In the genomic region with DNA sequence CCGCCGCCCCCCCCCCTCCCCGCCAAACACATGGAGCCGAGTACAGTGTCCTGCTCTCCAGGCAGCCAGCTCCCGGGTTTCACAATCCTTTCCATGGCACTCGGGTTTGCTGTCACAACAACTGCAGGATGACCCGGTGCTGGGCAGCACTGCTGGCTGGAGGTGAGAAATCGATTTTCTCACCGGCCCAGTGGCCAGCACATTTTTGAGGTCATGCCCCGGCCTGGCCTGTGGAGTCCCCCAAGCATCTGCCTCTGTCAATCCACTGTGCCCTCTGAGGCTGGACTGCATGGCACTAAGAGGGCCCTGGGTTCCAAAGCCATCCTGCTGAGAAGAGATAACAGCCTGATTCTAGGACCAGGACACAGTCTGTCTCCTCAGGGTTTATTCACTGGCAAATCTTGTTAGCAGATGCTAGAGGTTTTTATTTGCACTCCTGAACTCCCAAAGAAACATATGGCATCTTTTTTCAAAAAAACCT, we compare ENCODE assay signal across 9 cellular contexts.
DNase-seq lines count a peak whose midpoint lies in the region; ATAC-seq and TF ChIP-seq lines count a peak whose summit lies in the region.
"Had no signal": no experiment of that assay in that cellular context is flagged by ENCODE, and none has a peak within 500 bp of the region (broad histone marks: within the 10 kb centered on the region; RNA-seq: fewer than 3 reads in every experiment).

No MANE protein-coding gene starts in this region.

- intact Hi-C loops in left ventricle myocardium inferior (cut with micrococcal nuclease) (no loop called here), thyroid gland (cut with DNase I) (no loop called here)

- no peaks in the 10 kb centered on the region for H3F3A ChIP-seq in SK-N-SH (replicated peaks; ENCODE audit: insufficient read depth)

- no peak for ATAC-seq in activated CD8-positive, alpha-beta memory T cell treated with anti-CD3 and anti-CD28 coated beads, Interleukin-2, amount 10 ng/mL, durations not matched to agents 7 days and 5 days
- ATAC-seq in GM21786 (IDR thresholded peaks at IDR 0.05; ENCODE audit: unreplicated experiment) (no peak), HG02642 (IDR thresholded peaks at IDR 0.05; ENCODE audit: poor library complexity, unreplicated experiment) (no peak)
- ATAC-seq: K562 had no signal

- H3K27me3 ChIP-seq in SK-N-SH (ENCODE audit: insufficient read depth) (no peaks in the 10 kb centered on the region), left ventricle myocardium inferior (ENCODE audit: low read depth) (no peaks in the 10 kb centered on the region), thyroid gland (no peaks in the 10 kb centered on the region)

- peaks cover 3% of the 10 kb centered on the region for H3K9me3 Mint-ChIP-seq in activated CD8-positive, alpha-beta memory T cell treated with anti-CD3 and anti-CD28 coated beads, Interleukin-2, amount 10 ng/mL, durations not matched to agents 7 days and 5 days (ENCODE audit: low read depth)

- DNase-seq in activated CD8-positive, alpha-beta memory T cell treated with anti-CD3 and anti-CD28 coated beads, Interleukin-2, amount 10 ng/mL, durations not matched to agents 7 days and 5 days = no peak
- no peak for DNase-seq in activated CD8-positive, alpha-beta memory T cell treated with anti-CD3 and anti-CD28 coated beads for 24 hours
- DNase-seq in SK-N-SH (peak; percentile 84), left ventricle myocardium inferior (peak; percentile 42), thyroid gland (peak; percentile 79 to 90), GM19240 (ENCODE audit: insufficient read length, low spot score) (no peak)

- no peak for TF ChIP-seq RAD21 in SK-N-SH (IDR thresholded peaks at IDR 0.05; ENCODE audit: low read length)

- TF ChIP-seq CTCF in SK-N-SH (IDR thresholded peaks at IDR 0.05) = no peak
- no peak for TF ChIP-seq CTCF in left ventricle myocardium inferior (IDR thresholded peaks at IDR 0.05; ENCODE audit: borderline replicate concordance)
- TF ChIP-seq CTCF in thyroid gland (IDR thresholded peaks at IDR 0.05) = no peak

- no peaks in the 10 kb centered on the region for H3K9me3 ChIP-seq in SK-N-SH
- no peaks in the 10 kb centered on the region for H3K9me3 ChIP-seq in left ventricle myocardium inferior (replicated peaks)
- H3K9me3 ChIP-seq in thyroid gland = no peaks in the 10 kb centered on the region

- WGBS in SK-N-SH (ENCODE audit: low lambda C conversion rate) = 39% methylated on average over 6 of the region's 10 CpGs
- WGBS in thyroid gland, 2 donors = 20 to 27% methylated on average over 2 to 6 of the region's 10 CpGs

- POLR2A ChIA-PET in SK-N-SH (lab: Yijun Ruan, JAX) = interaction anchor here (0.9 to 1.1 kb wide), 2 partner anchors 31 to 44 kb away, joined by 3 to 6 read pairs; no protein-coding TSS in a partner anchor

- H4K20me1 ChIP-seq in SK-N-SH (ENCODE audit: insufficient read depth) = no peaks in the 10 kb centered on the region

- CTCF ChIA-PET in activated CD8-positive, alpha-beta memory T cell treated with anti-CD3 and anti-CD28 coated beads, Interleukin-2, amount 10 ng/mL, durations not matched to agents 7 days and 5 days (lab: Charles Lee) = interaction anchor here (1.1 to 6.3 kb wide), 8 partner anchors 8 to 130 kb away, joined by 4 to 48 read pairs (median 8); partner anchors contain the start of gene NFATC2
- CTCF ChIA-PET in SK-N-SH (lab: Yijun Ruan, JAX) = interaction anchor here (0.8 to 4.5 kb wide), 8 partner anchors 21 to 425 kb away, joined by 3 to 27 read pairs (median 4); no protein-coding TSS in a partner anchor

- H3K4me3 Mint-ChIP-seq in activated CD8-positive, alpha-beta memory T cell treated with anti-CD3 and anti-CD28 coated beads, Interleukin-2, amount 10 ng/mL, durations not matched to agents 7 days and 5 days = no peak overlapping the region

- H3K27ac ChIP-seq in SK-N-SH (ENCODE audit: low read depth in 2 of 2, low read length in 1 of 2) (peak overlapping the region; percentile 44 to 93; a peak in 3 of 4 replicates), left ventricle myocardium inferior (replicated peaks) (peak overlapping the region; percentile 43), thyroid gland (peak overlapping the region; percentile 61 to 92 (median 74))

- H3K9ac ChIP-seq in SK-N-SH = no peak overlapping the region

- H3K4me2 ChIP-seq in SK-N-SH = no peak overlapping the region

- peak overlapping the region; percentile 79 for H3K27ac Mint-ChIP-seq in activated CD8-positive, alpha-beta memory T cell treated with anti-CD3 and anti-CD28 coated beads, Interleukin-2, amount 10 ng/mL, durations not matched to agents 7 days and 5 days

- H2AFZ ChIP-seq in SK-N-SH (ENCODE audit: low read depth) = no peak overlapping the region; the same call in 1 of the 2 replicates

- H3K36me3 ChIP-seq in SK-N-SH (replicated peaks in 1 of 2; ENCODE audit: control insufficient read depth in 1 of 2, insufficient read depth in 2 of 2, low read length in 1 of 2) (no peaks in the 10 kb centered on the region), left ventricle myocardium inferior (no peaks in the 10 kb centered on the region), thyroid gland (no peaks in the 10 kb centered on the region)

- peaks cover 9 to 17% of the 10 kb centered on the region in 2 experiments; a peak in 2 of 4 replicates for H3K4me1 ChIP-seq in SK-N-SH (ENCODE audit: control insufficient read depth in 1 of 2, insufficient read depth in 2 of 2, low read depth in 1 of 2, low read length in 1 of 2)
- H3K4me1 ChIP-seq in left ventricle myocardium inferior = peaks cover 42% of the 10 kb centered on the region
- H3K4me1 ChIP-seq in thyroid gland = peaks cover 32 to 36% of the 10 kb centered on the region in 2 donors

- TF ChIP-seq POLR2A in thyroid gland (IDR thresholded peaks at IDR 0.05) = no peak

- no peaks in the 10 kb centered on the region for H3K79me2 ChIP-seq in SK-N-SH (ENCODE audit: insufficient read depth)

- peak in 1 of 2 experiments; percentile 53; a peak in 2 of 4 replicates for TF ChIP-seq EP300 in SK-N-SH (IDR thresholded peaks at IDR 0.05; ENCODE audit: borderline replicate concordance in 1 of 2, low read depth in 1 of 2, low read length in 1 of 2)

- H3K4me1 Mint-ChIP-seq in activated CD8-positive, alpha-beta memory T cell treated with anti-CD3 and anti-CD28 coated beads, Interleukin-2, amount 10 ng/mL, durations not matched to agents 7 days and 5 days = peaks cover 91% of the 10 kb centered on the region

- H3K27me3 Mint-ChIP-seq in activated CD8-positive, alpha-beta memory T cell treated with anti-CD3 and anti-CD28 coated beads, Interleukin-2, amount 10 ng/mL, durations not matched to agents 7 days and 5 days = no peaks in the 10 kb centered on the region

- peaks cover 45% of the 10 kb centered on the region for H3K36me3 Mint-ChIP-seq in activated CD8-positive, alpha-beta memory T cell treated with anti-CD3 and anti-CD28 coated beads, Interleukin-2, amount 10 ng/mL, durations not matched to agents 7 days and 5 days

- H3K4me3 ChIP-seq in SK-N-SH (ENCODE audit: low read depth in 2 of 2, low read length in 1 of 2) = no peak overlapping the region
- no peak overlapping the region for H3K4me3 ChIP-seq in left ventricle myocardium inferior
- no peak overlapping the region for H3K4me3 ChIP-seq in thyroid gland (replicated peaks in 1 of 3)
- H3K4me3 ChIP-seq: K562 had no signal

- H3K9me2 ChIP-seq in SK-N-SH = no peaks in the 10 kb centered on the region

TF ChIP-seq in SK-N-SH, 30 proteins besides CTCF, POLR2A, EP300 and RAD21 (continues in another document):
- TF ChIP-seq ELF1 (IDR thresholded peaks at IDR 0.05) (no peak), FOSL2 (IDR thresholded peaks at IDR 0.05; ENCODE audit: borderline replicate concordance, low read depth) (no peak), CHD2 (IDR thresholded peaks at IDR 0.05; ENCODE audit: low read length, partially characterized antibody) (peak; percentile 57), EZH2phosphoT487 (IDR thresholded peaks at IDR 0.05; ENCODE audit: borderline replicate concordance, low read depth) (no peak), FOXM1 (IDR thresholded peaks at IDR 0.05; ENCODE audit: low read depth) (no peak), MXI1 (IDR thresholded peaks at IDR 0.05; ENCODE audit: low read depth, low read length) (peak; percentile 44; the same call in 1 of the 2 replicates), TAF1 (IDR thresholded peaks at IDR 0.05; ENCODE audit: borderline replicate concordance, low read depth, low read length) (no peak), MEF2A (IDR thresholded peaks at IDR 0.05; ENCODE audit: borderline replicate concordance, low read depth) (no peak), GABPA (IDR thresholded peaks at IDR 0.05; ENCODE audit: low read depth) (no peak)
- TF ChIP-seq, protein P1, sequence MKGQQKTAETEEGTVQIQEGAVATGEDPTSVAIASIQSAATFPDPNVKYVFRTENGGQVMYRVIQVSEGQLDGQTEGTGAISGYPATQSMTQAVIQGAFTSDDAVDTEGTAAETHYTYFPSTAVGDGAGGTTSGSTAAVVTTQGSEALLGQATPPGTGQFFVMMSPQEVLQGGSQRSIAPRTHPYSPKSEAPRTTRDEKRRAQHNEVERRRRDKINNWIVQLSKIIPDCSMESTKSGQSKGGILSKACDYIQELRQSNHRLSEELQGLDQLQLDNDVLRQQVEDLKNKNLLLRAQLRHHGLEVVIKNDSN (IDR thresholded peaks at IDR 0.05; ENCODE audit: borderline replicate concordance, low read depth) = no peak
- TF ChIP-seq, protein P2, sequence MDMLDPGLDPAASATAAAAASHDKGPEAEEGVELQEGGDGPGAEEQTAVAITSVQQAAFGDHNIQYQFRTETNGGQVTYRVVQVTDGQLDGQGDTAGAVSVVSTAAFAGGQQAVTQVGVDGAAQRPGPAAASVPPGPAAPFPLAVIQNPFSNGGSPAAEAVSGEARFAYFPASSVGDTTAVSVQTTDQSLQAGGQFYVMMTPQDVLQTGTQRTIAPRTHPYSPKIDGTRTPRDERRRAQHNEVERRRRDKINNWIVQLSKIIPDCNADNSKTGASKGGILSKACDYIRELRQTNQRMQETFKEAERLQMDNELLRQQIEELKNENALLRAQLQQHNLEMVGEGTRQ (IDR thresholded peaks at IDR 0.05; ENCODE audit: borderline replicate concordance, low read depth, low read length) = no peak
- TF ChIP-seq, protein P3, sequence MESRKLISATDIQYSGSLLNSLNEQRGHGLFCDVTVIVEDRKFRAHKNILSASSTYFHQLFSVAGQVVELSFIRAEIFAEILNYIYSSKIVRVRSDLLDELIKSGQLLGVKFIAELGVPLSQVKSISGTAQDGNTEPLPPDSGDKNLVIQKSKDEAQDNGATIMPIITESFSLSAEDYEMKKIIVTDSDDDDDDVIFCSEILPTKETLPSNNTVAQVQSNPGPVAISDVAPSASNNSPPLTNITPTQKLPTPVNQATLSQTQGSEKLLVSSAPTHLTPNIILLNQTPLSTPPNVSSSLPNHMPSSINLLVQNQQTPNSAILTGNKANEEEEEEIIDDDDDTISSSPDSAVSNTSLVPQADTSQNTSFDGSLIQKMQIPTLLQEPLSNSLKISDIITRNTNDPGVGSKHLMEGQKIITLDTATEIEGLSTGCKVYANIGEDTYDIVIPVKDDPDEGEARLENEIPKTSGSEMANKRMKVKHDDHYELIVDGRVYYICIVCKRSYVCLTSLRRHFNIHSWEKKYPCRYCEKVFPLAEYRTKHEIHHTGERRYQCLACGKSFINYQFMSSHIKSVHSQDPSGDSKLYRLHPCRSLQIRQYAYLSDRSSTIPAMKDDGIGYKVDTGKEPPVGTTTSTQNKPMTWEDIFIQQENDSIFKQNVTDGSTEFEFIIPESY (IDR thresholded peaks at IDR 0.05; ENCODE audit: borderline replicate concordance, low read depth) = no peak

Comparison
In these comparisons a context has a peak if more than half of its experiments do, and no peak if none do; other contexts are left out.
1. DNase-seq: peak in SK-N-SH (single experiment), left ventricle myocardium inferior (single experiment) and thyroid gland (2 of 2); none in activated CD8-positive, alpha-beta memory T cell treated with anti-CD3 and anti-CD28 coated beads, Interleukin-2, amount 10 ng/mL, durations not matched to agents 7 days and 5 days (single experiment), activated CD8-positive, alpha-beta memory T cell treated with anti-CD3 and anti-CD28 coated beads for 24 hours (single experiment) and GM19240 (single experiment).
2. Peak in every context shown above with its lines, with median percentiles within 50 percentile points of each other: H3K27ac ChIP-seq.